25 cellular contexts compared by ENCODE assay signal in genomic region chr22:40453676-40454075, GRCh38.
DNase-seq lines count a peak whose midpoint lies in the region; ATAC-seq and TF ChIP-seq lines count a peak whose summit lies in the region.
"Had no signal": no experiment of that assay in that cellular context is flagged by ENCODE, and none has a peak within 500 bp of the region (broad histone marks: within the 10 kb centered on the region; RNA-seq: fewer than 3 reads in every experiment).

No MANE protein-coding gene starts in this region.

- H3K4me3 Mint-ChIP-seq in CD4-positive, CD25-positive, alpha-beta regulatory T cell: peak overlapping the region in 3 of 4 donors; percentile 16 to 60 (median 52)
- H3K4me3 Mint-ChIP-seq: stimulated activated effector memory CD8-positive, alpha-beta T cell treated with anti-CD3 and anti-CD28 coated beads, Interleukin-12 subunit alpha, Interleukin-12 subunit beta, amount 100 ng/mL, for 72 hours had no signal

- no peaks in the 10 kb centered on the region for H3K27me3 ChIP-seq in CD4-positive, CD25-positive, alpha-beta regulatory T cell (ENCODE audit: control insufficient read depth, insufficient read depth, low read length)
- no peaks in the 10 kb centered on the region for H3K27me3 ChIP-seq in Karpas-422 (ENCODE audit: low read length)
- no peaks in the 10 kb centered on the region for H3K27me3 ChIP-seq in neutrophil
- no peaks in the 10 kb centered on the region for H3K27me3 ChIP-seq in tibial artery
- H3K27me3 ChIP-seq: gastroesophageal sphincter, SJCRH30 had no signal

- peaks cover 100% of the 10 kb centered on the region for H3K79me2 ChIP-seq in Karpas-422 (ENCODE audit: low read length)

- peaks cover 72% of the 10 kb centered on the region for H3K4me1 ChIP-seq in CD4-positive, CD25-positive, alpha-beta regulatory T cell (ENCODE audit: control insufficient read depth, insufficient read depth, low read length, poor library complexity, severe bottlenecking)
- H3K4me1 ChIP-seq in Karpas-422 (ENCODE audit: low read length) (peaks cover 24% of the 10 kb centered on the region), neutrophil (ENCODE audit: control insufficient read depth in 1 of 2, insufficient read depth in 1 of 2, low read depth in 1 of 2, low read length in 1 of 2) (peaks cover 89 to 94% of the 10 kb centered on the region in 2 experiments), tibial artery (peaks cover 5 to 52% (median 36%) of the 10 kb centered on the region in 4 donors)

- H4K20me1 ChIP-seq in Karpas-422 (ENCODE audit: insufficient read depth, low read depth, low read length): peaks cover 18% of the 10 kb centered on the region; the same call in 1 of the 2 replicates

- no peaks in the 10 kb centered on the region for H3K27me3 Mint-ChIP-seq in CD4-positive, CD25-positive, alpha-beta regulatory T cell

- H3K9ac ChIP-seq in Karpas-422 (ENCODE audit: low read length): no peak overlapping the region

- H3K27ac ChIP-seq in CD4-positive, CD25-positive, alpha-beta regulatory T cell (ENCODE audit: insufficient read depth, low read length, poor library complexity, severe bottlenecking): peak overlapping the region; percentile 20
- H3K27ac ChIP-seq in Karpas-422 (ENCODE audit: low read length) (0 out of 2 replicates have a peak overlapping the region, but pooled peaks have one; percentile 20), neutrophil (peak overlapping the region; percentile 75), tibial artery (no peak overlapping the region)
- H3K27ac ChIP-seq: C4-2B, gastroesophageal sphincter, SJCRH30 had no signal

- DNase-seq in CD4-positive, CD25-positive, alpha-beta regulatory T cell: no peak
- DNase-seq in Karpas-422: no peak
- peak; percentile 36 for DNase-seq in choroid plexus epithelial cell (ENCODE audit: low read depth)
- DNase-seq in NCI-H1092 treated with DMSO at 0.1 percent for 48 hours (lab: John Stamatoyannopoulos, UW): no peak
- no peak for DNase-seq in stimulated activated CD4-positive, alpha-beta T cell treated with anti-CD3 and anti-CD28 coated beads, Interleukin-1b, Interleukin-23, amount 100 ng/mL, for 48 hours
- DNase-seq in activated CD4-positive, alpha-beta T cell treated with anti-CD3 and anti-CD28 coated beads, Interleukin-2, amount 50 U/mL, for 4 hours: no peak
- no peak for DNase-seq in tibial artery
- DNase-seq: activated CD4-positive, alpha-beta T cell treated with anti-CD3 and anti-CD28 coated beads, Interleukin-2, amount 50 U/mL, for 48 hours; activated CD4-positive, CD25-positive, alpha-beta regulatory T cell; caudate nucleus; hypothalamus; immature natural killer cell; NCI-H1092; NCI-H1930; NCI-H69; posterior cingulate gyrus; right cardiac atrium; SJCRH30; stimulated activated CD4-positive, alpha-beta T cell treated with anti-CD3 and anti-CD28 coated beads, Interleukin-4, amount 100 ng/mL, for 24 hours had no signal

- peaks cover 13% of the 10 kb centered on the region for H3K36me3 ChIP-seq in CD4-positive, CD25-positive, alpha-beta regulatory T cell (ENCODE audit: control insufficient read depth, insufficient read depth, low read length)
- H3K36me3 ChIP-seq in Karpas-422 (ENCODE audit: insufficient read depth, low read length): peaks cover 11% of the 10 kb centered on the region
- peaks cover 12% of the 10 kb centered on the region for H3K36me3 ChIP-seq in neutrophil
- no peaks in the 10 kb centered on the region for H3K36me3 ChIP-seq in tibial artery
- H3K36me3 ChIP-seq: gastroesophageal sphincter, SJCRH30 had no signal

- peaks cover 26% of the 10 kb centered on the region for H3K36me3 Mint-ChIP-seq in CD4-positive, CD25-positive, alpha-beta regulatory T cell

- intact Hi-C loops in tibial artery (cut with DNase I; ENCODE audit: low total_unique reads): loop anchor here (5.0 kb wide), 1 partner anchor 394 kb away; no protein-coding TSS in a partner anchor

- H3K9me2 ChIP-seq in Karpas-422 (replicated peaks; ENCODE audit: insufficient read depth, low read length): no peaks in the 10 kb centered on the region

- ATAC-seq in CD4-positive, CD25-positive, alpha-beta regulatory T cell (ENCODE audit: low read depth in 2 of 2): no peak
- ATAC-seq: gastroesophageal sphincter; Panc1; stimulated activated effector memory CD8-positive, alpha-beta T cell treated with anti-CD3 and anti-CD28 coated beads, Interleukin-12 subunit alpha, Interleukin-12 subunit beta, amount 100 ng/mL, for 72 hours had no signal

- H3K27ac Mint-ChIP-seq in CD4-positive, CD25-positive, alpha-beta regulatory T cell: peak overlapping the region; percentile 83 to 96 (median 83)
- H3K27ac Mint-ChIP-seq: stimulated activated effector memory CD8-positive, alpha-beta T cell treated with anti-CD3 and anti-CD28 coated beads, Interleukin-12 subunit alpha, Interleukin-12 subunit beta, amount 100 ng/mL, for 72 hours had no signal

- H3K9me3 ChIP-seq in CD4-positive, CD25-positive, alpha-beta regulatory T cell (ENCODE audit: control insufficient read depth in 2 of 2, low read length in 2 of 2): no peaks in the 10 kb centered on the region
- H3K9me3 ChIP-seq in Karpas-422 (ENCODE audit: low read length) (no peaks in the 10 kb centered on the region), neutrophil (no peaks in the 10 kb centered on the region), tibial artery (no peaks in the 10 kb centered on the region)
- H3K9me3 ChIP-seq: gastroesophageal sphincter, SJCRH30 had no signal

- H3K4me1 Mint-ChIP-seq in CD4-positive, CD25-positive, alpha-beta regulatory T cell: peaks cover 41 to 93% (median 74%) of the 10 kb centered on the region in 4 donors

- no peaks in the 10 kb centered on the region for H3K9me3 Mint-ChIP-seq in CD4-positive, CD25-positive, alpha-beta regulatory T cell
- H3K9me3 Mint-ChIP-seq: activated naive CD4-positive, alpha-beta T cell treated with anti-CD3 and anti-CD28 coated beads, Interleukin-2, amount 50 U/mL, for 72 hours; immature natural killer cell; stimulated activated effector memory CD8-positive, alpha-beta T cell treated with anti-CD3 and anti-CD28 coated beads, Interleukin-12 subunit alpha, Interleukin-12 subunit beta, amount 100 ng/mL, for 72 hours had no signal

- H3K4me3 ChIP-seq in CD4-positive, CD25-positive, alpha-beta regulatory T cell (ENCODE audit: low read depth, low read length): peak overlapping the region; percentile 11
- H3K4me3 ChIP-seq in Karpas-422 (ENCODE audit: low read length) (no peak overlapping the region), choroid plexus epithelial cell (ENCODE audit: low read depth, low read length) (no peak overlapping the region), neutrophil (ENCODE audit: low read depth in 1 of 2, low read length in 1 of 2) (peak overlapping the region; percentile 22 to 37), tibial artery (no peak overlapping the region)
- H3K4me3 ChIP-seq: gastroesophageal sphincter, SJCRH30 had no signal

- TF ChIP-seq CTCF in choroid plexus epithelial cell (conservative IDR thresholded peaks at IDR 0.05; ENCODE audit: low read depth, low read length) (no peak), neutrophil (IDR thresholded peaks at IDR 0.05) (no peak), tibial artery (IDR thresholded peaks at IDR 0.05) (no peak)

- H3K4me2 ChIP-seq in Karpas-422 (ENCODE audit: low read depth, low read length, poor library complexity, severe bottlenecking): no peak overlapping the region

- no peak overlapping the region for H2AFZ ChIP-seq in Karpas-422 (ENCODE audit: low read length)

Comparison
In these comparisons a context has a peak if more than half of its experiments do, and no peak if none do; other contexts are left out.
1. H3K27ac ChIP-seq: peak in CD4-positive, CD25-positive, alpha-beta regulatory T cell (single experiment), Karpas-422 (single experiment) and neutrophil (single experiment); none in tibial artery (0 of 2).
2. H3K4me3 ChIP-seq: peak in CD4-positive, CD25-positive, alpha-beta regulatory T cell (single experiment) and neutrophil (2 of 2); none in Karpas-422 (single experiment), choroid plexus epithelial cell (single experiment) and tibial artery (0 of 2).